ENCODE assay signal across 8 cellular contexts in genomic region chr19:1270854-1271527, GRCh38. TPM values are rescaled to one million over a fixed set of nuclear protein-coding genes. Genes with fewer than 3 reads are reported as not detected.
A peak's percentile ranks its signal among the peaks of the same experiment; 100 is the strongest.
DNase-seq lines count a peak whose midpoint lies in the region; TF ChIP-seq lines count a peak whose summit lies in the region.

No MANE protein-coding gene starts in this region.

- H3K9me3 ChIP-seq in A673 (ENCODE audit: low read depth, low read length, poor library complexity, severe bottlenecking): no peaks in the 10 kb centered on the region
- H3K9me3 ChIP-seq in breast epithelium: no peaks in the 10 kb centered on the region
- H3K9me3 ChIP-seq in muscle layer of duodenum (ENCODE audit: control insufficient read depth in 1 of 2, low read length in 2 of 2): no peaks in the 10 kb centered on the region

- POLR2A ChIA-PET in A673 (lab: Charles Lee; ENCODE audit: low non-redundant PET): no interaction called here

- H3K4me3 ChIP-seq in A673 (ENCODE audit: low read depth, low read length, poor library complexity, severe bottlenecking): peak overlapping the region; percentile 58
- peak overlapping the region; percentile 49 for H3K4me3 ChIP-seq in HL-60 (replicated peaks; ENCODE audit: insufficient read depth, low read length)
- H3K4me3 ChIP-seq in breast epithelium: peak overlapping the region; percentile 64 to 80 (median 78)
- peak overlapping the region; percentile 90 to 95 for H3K4me3 ChIP-seq in muscle layer of duodenum (ENCODE audit: low read depth in 1 of 2, low read length in 2 of 2)

- TF ChIP-seq POLR2A in breast epithelium (IDR thresholded peaks at IDR 0.05): no peak

- intact Hi-C loops in A673 (cut with micrococcal nuclease; ENCODE audit: unreplicated experiment): loop anchor here (10.0 kb wide), 2 partner anchors 174 to 324 kb away; partner anchors contain the start of gene MBD3
- intact Hi-C loops in breast epithelium (cut with DNase I; ENCODE audit: low total_unique reads): loop anchor here (10.0 kb wide), 2 partner anchors 134 to 174 kb away; partner anchors contain the start of genes DAZAP1 and GAMT

- CTCF ChIA-PET in A673 (lab: Charles Lee): no interaction called here

- BruUV-seq in A673 (replicated peaks; lab: Mats Ljungman, UMichigan): no TSS peak

- H3K27me3 ChIP-seq in A673 (replicated peaks; ENCODE audit: insufficient read depth, low read depth, low read length, poor library complexity) (no peaks in the 10 kb centered on the region), HL-60 (ENCODE audit: insufficient read depth, poor library complexity, severe bottlenecking) (no peaks in the 10 kb centered on the region), breast epithelium (no peaks in the 10 kb centered on the region), muscle layer of duodenum (ENCODE audit: low read depth, low read length) (no peaks in the 10 kb centered on the region)

- H3K36me3 ChIP-seq in A673 (ENCODE audit: insufficient read depth, low read length, poor library complexity, severe bottlenecking) (peaks cover 48% of the 10 kb centered on the region), breast epithelium (peaks cover 5% of the 10 kb centered on the region), muscle layer of duodenum (ENCODE audit: control insufficient read depth in 1 of 2, insufficient read depth in 2 of 2, low read length in 2 of 2) (peaks cover 35 to 43% of the 10 kb centered on the region in 2 donors)

- DNase-seq in A673 (ENCODE audit: low spot score) (no peak), HL-60 (ENCODE audit: low read depth in 1 of 2, low spot score in 1 of 2) (peak; percentile 34 to 49), breast epithelium (ENCODE audit: low spot score in 2 of 2) (no peak), MV-4-11 (lab: John Stamatoyannopoulos, UW) (no peak), HPDE6-E6E7 (ENCODE audit: extremely low spot score) (no peak), Kasumi-1 (lab: John Stamatoyannopoulos, UW) (no peak), NCI-H2107 (lab: John Stamatoyannopoulos, UW) (no peak)

- peak overlapping the region; percentile 99 for H3K27ac ChIP-seq in A673 (ENCODE audit: low read depth, low read length, poor library complexity, severe bottlenecking)
- peak overlapping the region; percentile 100 for H3K27ac ChIP-seq in HL-60 (replicated peaks)
- H3K27ac ChIP-seq in breast epithelium: peak overlapping the region; percentile 99 to 100
- peak overlapping the region; percentile 94 for H3K27ac ChIP-seq in muscle layer of duodenum (ENCODE audit: low read length)

- peaks cover 79% of the 10 kb centered on the region for H3K4me1 ChIP-seq in A673 (ENCODE audit: insufficient read depth, low read length, poor library complexity, severe bottlenecking)
- H3K4me1 ChIP-seq in breast epithelium: peaks cover 48 to 68% of the 10 kb centered on the region in 2 donors
- peaks cover 26 to 85% of the 10 kb centered on the region in 2 donors for H3K4me1 ChIP-seq in muscle layer of duodenum (ENCODE audit: control insufficient read depth in 1 of 2, insufficient read depth in 2 of 2, low read length in 2 of 2)

- TF ChIP-seq CTCF in A673 (conservative IDR thresholded peaks at IDR 0.05; ENCODE audit: low read depth, low read length) (no peak), HL-60 (IDR thresholded peaks at IDR 0.05; ENCODE audit: insufficient read depth, low read length) (no peak), breast epithelium (IDR thresholded peaks at IDR 0.05) (no peak)

RNA-seq across cellular contexts. Expression of gene CIRBP, which starts 1.9 kb away (rescaled TPM):
- total RNA-seq in A673 (2021) (287 and 386 TPM in 2 replicates), breast epithelium (100 to 1,000 TPM; 458 to 758 (median 656) TPM)

RNA-seq across cellular contexts. Expression of gene FAM174C, which starts 4.3 kb away (rescaled TPM):
- total RNA-seq in A673 (2021) (69.4 and 88.6 TPM in 2 replicates), breast epithelium (10 to 100 TPM; 43.9 to 60.6 (median 53.1) TPM)

RNA-seq across cellular contexts. Expression of gene EFNA2, which starts 14.7 kb away (rescaled TPM):
- total RNA-seq in A673 (2021): 0.64 and 0.68 TPM in 2 replicates
- total RNA-seq in breast epithelium: under 1 TPM in 1 of 3 donors, not detected in 2; 0.66 TPM

RNA-seq across cellular contexts. Expression of gene MIDN, which starts 22.6 kb away (rescaled TPM):
- total RNA-seq in A673 (2021): 156 and 169 TPM in 2 replicates
- total RNA-seq in breast epithelium: 10 to 100 TPM; 13.8 to 28.5 (median 22.4) TPM

RNA-seq across cellular contexts. Expression of gene ATP5F1D, which starts 29.4 kb away (rescaled TPM):
- total RNA-seq in A673 (2021) (237 and 250 TPM in 2 replicates), breast epithelium (10 to 100 TPM; 47.6 to 64.9 (median 61.3) TPM)

Comparison
In these comparisons a context has a peak if more than half of its experiments do, and no peak if none do; other contexts are left out.
1. DNase-seq: peak in HL-60 (2 of 2); none in A673 (single experiment), breast epithelium (0 of 2), MV-4-11 (single experiment), HPDE6-E6E7 (single experiment), Kasumi-1 (0 of 2) and NCI-H2107 (single experiment).
2. Peak in every context shown above with its lines, with median percentiles within 50 percentile points of each other: H3K27ac ChIP-seq and H3K4me3 ChIP-seq.